23 cellular contexts compared by ENCODE assay signal in the genomic region with DNA sequence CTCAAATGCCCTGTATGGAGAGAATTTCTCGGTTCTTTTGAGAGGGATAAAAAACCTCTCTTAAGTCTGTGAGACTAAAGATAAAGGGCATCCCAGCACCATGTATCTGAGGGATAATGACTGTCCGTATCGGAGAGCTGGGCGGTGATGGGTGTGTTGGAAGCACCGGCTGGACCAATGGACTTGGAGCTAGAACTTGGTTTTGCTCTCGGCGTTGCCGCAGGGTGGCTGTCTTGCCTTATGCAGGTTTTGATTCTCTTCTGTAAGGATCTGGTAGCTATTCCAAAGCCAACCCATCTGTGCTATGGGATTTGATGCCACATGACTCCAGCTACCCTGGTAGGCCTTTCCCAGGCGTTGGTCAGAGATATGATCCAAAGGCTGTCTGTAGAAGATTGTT.
"Had no signal": no experiment of that assay in that cellular context is flagged by ENCODE, and none has a peak within 500 bp of the region (broad histone marks: within the 10 kb centered on the region; RNA-seq: fewer than 3 reads in every experiment).

No MANE protein-coding gene starts in this region.

- H3K9me3 ChIP-seq: MG63 had no signal

- ATAC-seq: Panc1, PC-3, SK-N-SH treated with all-trans-retinoic acid at 6 μM for 48 hours had no signal

- H3K4me1 Mint-ChIP-seq: IgD-negative memory B cell had no signal

- DNase-seq: KBM-7; MG63; NCI-H1092; NCI-H1105 treated with DMSO at 0.1 percent for 48 hours; NCI-H1417 treated with DMSO at 0.1 percent for 48 hours; NCI-H146; NCI-H1694 treated with DMSO at 0.1 percent for 48 hours; NCI-H1930; NCI-H2081; NCI-H2107; NCI-H2227 treated with DMSO at 0.1 percent for 48 hours; NCI-H524; NCI-H526 treated with DMSO at 0.1 percent for 48 hours; NCI-H748 treated with DMSO at 0.1 percent for 48 hours; NK-92 treated with Interleukin-12 subunit alpha and Interleukin-12 subunit beta, amount 100 ng/mL, for 24 hours; PC-3; SHP77 had no signal

- H3K9me3 Mint-ChIP-seq: IgD-negative memory B cell had no signal

- H3K36me3 ChIP-seq: MG63 had no signal

- H3K27ac Mint-ChIP-seq: IgD-negative memory B cell had no signal

- H3K27ac ChIP-seq: HL-60, RWPE1 had no signal

- H3K4me3 Mint-ChIP-seq: IgD-negative memory B cell had no signal

- H3K27me3 ChIP-seq: MG63 had no signal

- H3K4me3 ChIP-seq: MG63 had no signal

- FAIRE-seq: HTR-8/SVneo had no signal
